In genomic region chr3:50302095-50303037, GRCh38 we compare ENCODE assay signal across 13 cellular contexts. TPM values are rescaled to one million over a fixed set of nuclear protein-coding genes. Genes with fewer than 3 reads are reported as not detected.
DNase-seq lines count a peak whose midpoint lies in the region; ATAC-seq, FAIRE-seq and TF ChIP-seq lines count a peak whose summit lies in the region.
"Had no signal": no experiment of that assay in that cellular context is flagged by ENCODE, and none has a peak within 500 bp of the region (broad histone marks: within the 10 kb centered on the region; RNA-seq: fewer than 3 reads in every experiment).

No MANE protein-coding gene starts in this region.

- H3K9ac ChIP-seq in H1 (replicated peaks in 1 of 4; ENCODE audit: extremely low read depth in 1 of 4, low read depth in 3 of 4, low read length in 3 of 4) = no peak overlapping the region; a peak in 1 of 7 replicates

- peak overlapping the region; percentile 12 for H4K91ac ChIP-seq in H1 (replicated peaks; ENCODE audit: insufficient read length, low read length)

- 90% methylated on average over 33 of the region's 33 CpGs; no CpG with 5 or more reads in 1 of the 2 experiments for WGBS in H1 (ENCODE audit: extremely low coverage in 1 of 2, insufficient coverage in 1 of 2, insufficient read length in 1 of 2, insufficient replicate concordance in 2 of 2, low coverage in 1 of 2, low lambda C conversion rate in 2 of 2, missing lambda C conversion rate in 1 of 2), 2 experiments
- 79 to 87% (median 85%) methylated on average over 24 to 33 of the region's 33 CpGs for WGBS in stomach, 5 donors

- TF ChIP-seq EP300 in H1 (IDR thresholded peaks at IDR 0.05; ENCODE audit: borderline replicate concordance in 1 of 2, low read depth in 2 of 2, low read length in 2 of 2) = no peak
- TF ChIP-seq EP300 in stomach (IDR thresholded peaks at IDR 0.05) = no peak

- peaks cover 3 to 39% (median 7%) of the 10 kb centered on the region in 4 donors for H3K4me1 ChIP-seq in Peyer's patch
- peaks cover 0 to 26% (median 12%) of the 10 kb centered on the region in 4 experiments; a peak in 6 of 7 replicates for H3K4me1 ChIP-seq in H1 (replicated peaks in 1 of 4; ENCODE audit: control insufficient read depth in 3 of 4, insufficient read depth in 4 of 4, low read length in 3 of 4)
- peaks cover 55% of the 10 kb centered on the region for H3K4me1 ChIP-seq in lower lobe of right lung
- peaks cover 37 to 61% (median 56%) of the 10 kb centered on the region in 4 donors for H3K4me1 ChIP-seq in stomach

- TF ChIP-seq POLR2A in Peyer's patch (IDR thresholded peaks at IDR 0.05) (no peak), H1 (IDR thresholded peaks at IDR 0.05; ENCODE audit: control extremely low read depth in 1 of 2, low read depth in 2 of 2, low read length in 2 of 2) (no peak), stomach (IDR thresholded peaks at IDR 0.05) (no peak)

- no peak overlapping the region for H3K23ac ChIP-seq in H1 (ENCODE audit: insufficient read length)

- no peak overlapping the region for H2AFZ ChIP-seq in H1 (ENCODE audit: low read length)

- peak overlapping the region in 2 of 4 donors; percentile 8 to 34 for H3K4me3 ChIP-seq in Peyer's patch
- no peak overlapping the region for H3K4me3 ChIP-seq in H1 (ENCODE audit: extremely low read depth in 1 of 4, insufficient read depth in 2 of 4, low read depth in 3 of 4, low read length in 4 of 4)
- peak overlapping the region; percentile 75 for H3K4me3 ChIP-seq in lower lobe of right lung
- H3K4me3 ChIP-seq in stomach = peak overlapping the region; percentile 19 to 36 (median 27)

- peak overlapping the region; percentile 32; the same call in 1 of the 2 replicates for H2BK5ac ChIP-seq in H1 (ENCODE audit: low read depth, low read length)

- H3K4me2 ChIP-seq in H1 (ENCODE audit: insufficient read depth in 1 of 2, low read depth in 2 of 2, low read length in 2 of 2) = no peak overlapping the region; a peak in 2 of 4 replicates

- H3K36me3 ChIP-seq in Peyer's patch = no peaks in the 10 kb centered on the region
- no peaks in the 10 kb centered on the region for H3K36me3 ChIP-seq in H1 (ENCODE audit: control insufficient read depth in 2 of 4, insufficient read depth in 4 of 4, low read length in 3 of 4)
- H3K36me3 ChIP-seq in lower lobe of right lung = no peaks in the 10 kb centered on the region
- peaks cover 0 to 2% (median 0%) of the 10 kb centered on the region in 4 donors for H3K36me3 ChIP-seq in stomach

- no peak for ATAC-seq in lower lobe of right lung
- no peak for ATAC-seq in HG02623 (IDR thresholded peaks at IDR 0.05; ENCODE audit: unreplicated experiment)
- ATAC-seq: activated CD4-positive, CD25-positive, alpha-beta regulatory T cell treated with anti-CD3 and anti-CD28 coated beads, Interleukin-2, amount 50 U/mL, for 24 hours; activated T-cell treated with anti-CD3 and anti-CD28 coated beads, Interleukin-2, amount 50 U/mL, for 72 hours; SK-N-SH treated with all-trans-retinoic acid at 6 μM for 48 hours had no signal

- H2BK20ac ChIP-seq in H1 (ENCODE audit: low read length) = no peak overlapping the region

- H2BK120ac ChIP-seq in H1 (replicated peaks; ENCODE audit: low read depth, low read length) = no peak overlapping the region

- no peak for FAIRE-seq in H1 (lab: Jason Lieb, UNC)

- CTCF ChIA-PET in H1 (lab: Charles Lee; ENCODE audit: partially characterized antibody) = interaction anchor here (0.7 to 3.6 kb wide), 10 partner anchors 8 to 232 kb away, joined by 3 to 24 read pairs (median 4); partner anchors contain the start of genes HYAL2 and IFRD2

- H2AK5ac ChIP-seq in H1 (ENCODE audit: low read depth, low read length) = peak overlapping the region; percentile 26; the same call in 1 of the 2 replicates

- DNase-seq in Peyer's patch = peak in 1 of 3 donors; percentile 49
- no peak for DNase-seq in H1 (ENCODE audit: low read depth in 1 of 2, low spot score in 2 of 2)
- DNase-seq in lower lobe of right lung = no peak
- DNase-seq in stomach = no peak
- no peak for DNase-seq in NCI-H345 (lab: John Stamatoyannopoulos, UW)
- no peak for DNase-seq in AG08396 (ENCODE audit: low spot score)
- DNase-seq in GF-D8 (lab: John Stamatoyannopoulos, UW) = no peak
- DNase-seq: activated T-cell treated with anti-CD3 and anti-CD28 coated beads, Interleukin-2, amount 50 U/mL, for 72 hours; erythroblast; NCI-H2029 had no signal

- H3K14ac ChIP-seq in H1 (ENCODE audit: insufficient read length) = no peak overlapping the region

- H3K27ac ChIP-seq in Peyer's patch (peak overlapping the region in 3 of 4 donors; percentile 4 to 61 (median 15)), H1 (ENCODE audit: low read depth, low read length) (no peak overlapping the region), lower lobe of right lung (peak overlapping the region; percentile 84), stomach (peak overlapping the region; percentile 64 to 96 (median 85))

- H3K27me3 ChIP-seq in Peyer's patch (no peaks in the 10 kb centered on the region), H1 (replicated peaks in 1 of 4; ENCODE audit: control insufficient read depth in 3 of 4, extremely low read depth in 1 of 4, insufficient read depth in 3 of 4, low read length in 3 of 4) (no peaks in the 10 kb centered on the region; a peak in 1 of 7 replicates), lower lobe of right lung (ENCODE audit: low read depth) (no peaks in the 10 kb centered on the region), stomach (no peaks in the 10 kb centered on the region)

- no peaks in the 10 kb centered on the region for H3K79me1 ChIP-seq in H1 (ENCODE audit: low read depth, low read length)

- H3K79me2 ChIP-seq in H1 (ENCODE audit: control insufficient read depth in 1 of 2, insufficient read depth in 2 of 2, low read length in 2 of 2) = no peaks in the 10 kb centered on the region

- intact Hi-C loops in lower lobe of right lung (cut with DNase I) = no loop called here
- intact Hi-C loops in stomach (cut with DNase I; ENCODE audit: low total_unique reads) = no loop called here

- peaks cover 5% of the 10 kb centered on the region; the same call in 1 of the 2 replicates for H3K23me2 ChIP-seq in H1 (ENCODE audit: low read depth, low read length)

- no peak for TF ChIP-seq RAD21 in H1 (IDR thresholded peaks at IDR 0.05 in 1 of 2, conservative IDR thresholded peaks at IDR 0.05 in 1 of 2; ENCODE audit: low read depth in 2 of 2, low read length in 2 of 2)

- peak overlapping the region; percentile 77; the same call in 1 of the 2 replicates for H2BK12ac ChIP-seq in H1 (ENCODE audit: low read depth, low read length)

- H2BK15ac ChIP-seq in H1 (ENCODE audit: low read length) = 0 out of 2 replicates have a peak overlapping the region, but pooled peaks have one; percentile 25

- H4K20me1 ChIP-seq in H1 (replicated peaks in 1 of 2; ENCODE audit: control insufficient read depth in 1 of 2, insufficient read depth in 2 of 2, low read length in 2 of 2) = peaks cover 0 to 2% of the 10 kb centered on the region in 2 experiments

- no peak overlapping the region for H4K5ac ChIP-seq in H1 (ENCODE audit: insufficient read length, low read depth, low read length)

- no peaks in the 10 kb centered on the region for H3K9me3 ChIP-seq in Peyer's patch
- peaks cover 6 to 8% of the 10 kb centered on the region in 2 experiments; a peak in 3 of 4 replicates for H3K9me3 ChIP-seq in H1 (ENCODE audit: insufficient read depth in 2 of 2, low read depth in 1 of 2, low read length in 1 of 2)
- H3K9me3 ChIP-seq in lower lobe of right lung = no peaks in the 10 kb centered on the region
- no peaks in the 10 kb centered on the region for H3K9me3 ChIP-seq in stomach

- H3K4ac ChIP-seq in H1 (replicated peaks; ENCODE audit: insufficient read length, low read depth, low read length) = no peak overlapping the region

- H3K18ac ChIP-seq in H1 (ENCODE audit: extremely low read depth, low read length) = no peak overlapping the region

- POLR2A ChIA-PET in H1 (lab: Charles Lee; ENCODE audit: partially characterized antibody) = interaction anchor here (0.6 to 11.3 kb wide), 8 partner anchors 10 to 76 kb away, joined by 3 to 149 read pairs (median 4); partner anchors contain the start of genes HYAL2, IFRD2 and TUSC2

- no peak overlapping the region for H3K56ac ChIP-seq in H1 (replicated peaks; ENCODE audit: insufficient read length, low read depth, low read length)

- H4K8ac ChIP-seq in H1 (ENCODE audit: extremely low read depth, insufficient read depth, low read length) = peak overlapping the region; percentile 41

- no peak for TF ChIP-seq CTCF in Peyer's patch (IDR thresholded peaks at IDR 0.05)
- TF ChIP-seq CTCF in H1 (IDR thresholded peaks at IDR 0.05; ENCODE audit: control extremely low read depth in 1 of 3, insufficient read depth in 1 of 3, low read depth in 1 of 3, low read length in 3 of 3) = no peak
- no peak for TF ChIP-seq CTCF in lower lobe of right lung (IDR thresholded peaks at IDR 0.05)
- TF ChIP-seq CTCF in stomach (IDR thresholded peaks at IDR 0.05) = no peak

RNA-seq across cellular contexts. Expression of gene HYAL1, which starts 1.0 kb away (rescaled TPM):
- total RNA-seq in Peyer's patch (1 to 10 TPM; 1.2 to 5.1 (median 4.6) TPM), lower lobe of right lung (58.2 TPM), stomach (10 to 100 TPM in 1 of 5 donors, 1 to 10 TPM in 3, not detected in 1; 1.8 to 38.4 (median 5.3) TPM)
- 1.7 and 2.0 TPM in 2 replicates for total RNA-seq in H1 (2021; fragmentation: NEBNext Ultra II Directional; extraction: Animal tissue kit (Norgen Biotek cat#: 25700))
- polyA plus RNA-seq in H1 (2011; rRNA removed) (5.4 and 9.1 TPM in 2 replicates), stomach (10 to 100 TPM in 2 of 3 donors, 1 to 10 TPM in 1; 6.3 to 25.8 (median 12.7) TPM)
- 5.7 TPM for polyA plus RNA-seq in H1 (2011; cell fraction: cytosol; rRNA removed)
- polyA plus RNA-seq in H1 (2011; cell fraction: nucleus; rRNA removed) = 6.6 TPM
- 3.9 to 4.4 TPM (median 4.0 TPM) in 4 replicates for polyA plus RNA-seq in H1 (2012, experiment 1 of 2)
- polyA plus RNA-seq in H1 (2012, experiment 2 of 2) = 2.7 TPM
- polyA plus RNA-seq in H1 (2013, experiment 1 of 2) = 4.9 TPM
- 4.1 TPM for polyA plus RNA-seq in H1 (2013, experiment 2 of 2)
- 5.0 and 5.9 TPM in 2 replicates for polyA minus RNA-seq in H1 (2011; rRNA and poly(A)+ RNA removed)
- 4.9 TPM for polyA minus RNA-seq in H1 (2011; cell fraction: cytosol; rRNA and poly(A)+ RNA removed)
- polyA minus RNA-seq in H1 (2011; cell fraction: nucleus; rRNA and poly(A)+ RNA removed) = 6.2 TPM

RNA-seq across cellular contexts. Expression of gene HYAL3, which starts 3.2 kb away (rescaled TPM):
- 1 to 10 TPM; 3.0 to 6.6 (median 4.2) TPM for total RNA-seq in Peyer's patch
- 3.2 and 4.9 TPM in 2 replicates for total RNA-seq in H1 (2021; fragmentation: NEBNext Ultra II Directional; extraction: Animal tissue kit (Norgen Biotek cat#: 25700))
- polyA plus RNA-seq in H1 (2011; rRNA removed) = 12.2 and 13.0 TPM in 2 replicates
- polyA plus RNA-seq in H1 (2011; cell fraction: cytosol; rRNA removed) = 7.5 TPM
- polyA plus RNA-seq in H1 (2011; cell fraction: nucleus; rRNA removed) = 9.4 TPM
- polyA plus RNA-seq in H1 (2012, experiment 1 of 2) = 3.3 to 4.6 TPM (median 4.3 TPM) in 4 replicates
- polyA plus RNA-seq in H1 (2012, experiment 2 of 2) = 6.7 TPM
- polyA plus RNA-seq in H1 (2013, experiment 1 of 2) = 3.5 TPM
- polyA plus RNA-seq in H1 (2013, experiment 2 of 2) = 3.8 TPM
- polyA minus RNA-seq in H1 (2011; rRNA and poly(A)+ RNA removed) = 2.1 and 6.2 TPM in 2 replicates
- polyA minus RNA-seq in H1 (2011; cell fraction: cytosol; rRNA and poly(A)+ RNA removed) = 5.6 TPM
- 5.2 TPM for polyA minus RNA-seq in H1 (2011; cell fraction: nucleus; rRNA and poly(A)+ RNA removed)
- 4.0 TPM for total RNA-seq in lower lobe of right lung
- total RNA-seq in stomach = 1 to 10 TPM in 3 of 5 donors, not detected in 2; 1.3 to 3.9 (median 1.3) TPM
- 1 to 10 TPM; 5.0 to 7.9 (median 7.7) TPM for polyA plus RNA-seq in stomach

RNA-seq across cellular contexts. Expression of gene NAA80, which starts 3.2 kb away (rescaled TPM):
- total RNA-seq in Peyer's patch (10 to 100 TPM in 3 of 4 donors, 1 to 10 TPM in 1; 3.2 to 14.0 (median 12.4) TPM), lower lobe of right lung (9.3 TPM), stomach (100 to 1,000 TPM in 1 of 5 donors, 10 to 100 TPM in 3, 1 to 10 TPM in 1; 3.1 to 107 (median 22.3) TPM)
- 10.1 and 11.3 TPM in 2 replicates for total RNA-seq in H1 (2021; fragmentation: NEBNext Ultra II Directional; extraction: Animal tissue kit (Norgen Biotek cat#: 25700))
- polyA plus RNA-seq in H1 (2011; rRNA removed) (16.7 and 23.9 TPM in 2 replicates), stomach (10 to 100 TPM in 1 of 3 donors, 1 to 10 TPM in 2; 8.7 to 16.4 (median 9.7) TPM)
- polyA plus RNA-seq in H1 (2011; cell fraction: cytosol; rRNA removed) = 12.0 TPM
- polyA plus RNA-seq in H1 (2011; cell fraction: nucleus; rRNA removed) = 36.5 TPM
- polyA plus RNA-seq in H1 (2012, experiment 1 of 2) = 5.4 to 12.0 TPM (median 10.1 TPM) in 4 replicates
- 10.8 TPM for polyA plus RNA-seq in H1 (2012, experiment 2 of 2)
- polyA plus RNA-seq in H1 (2013, experiment 1 of 2) = 10.9 TPM
- polyA plus RNA-seq in H1 (2013, experiment 2 of 2) = 11.2 TPM
- polyA minus RNA-seq in H1 (2011; rRNA and poly(A)+ RNA removed) = 7.2 and 13.4 TPM in 2 replicates
- polyA minus RNA-seq in H1 (2011; cell fraction: cytosol; rRNA and poly(A)+ RNA removed) = 3.4 TPM
- polyA minus RNA-seq in H1 (2011; cell fraction: nucleus; rRNA and poly(A)+ RNA removed) = 15.6 TPM

RNA-seq across cellular contexts. Expression of gene IFRD2, which starts 10.1 kb away (rescaled TPM):
- total RNA-seq in Peyer's patch (100 to 1,000 TPM in 3 of 4 donors, 10 to 100 TPM in 1; 75.5 to 205 (median 140) TPM), lower lobe of right lung (66.9 TPM), stomach (100 to 1,000 TPM in 3 of 5 donors, 10 to 100 TPM in 2; 69.9 to 254 (median 193) TPM)
- 88.8 and 97.8 TPM in 2 replicates for total RNA-seq in H1 (2021; fragmentation: NEBNext Ultra II Directional; extraction: Animal tissue kit (Norgen Biotek cat#: 25700))
- polyA plus RNA-seq in H1 (2011; rRNA removed) (76.7 and 123 TPM in 2 replicates), stomach (100 to 1,000 TPM in 2 of 3 donors, 10 to 100 TPM in 1; 98.1 to 118 (median 108) TPM)
- 76.7 TPM for polyA plus RNA-seq in H1 (2011; cell fraction: cytosol; rRNA removed)
- 310 TPM for polyA plus RNA-seq in H1 (2011; cell fraction: nucleus; rRNA removed)
- polyA plus RNA-seq in H1 (2012, experiment 1 of 2) = 72.6 to 93.2 TPM (median 89.6 TPM) in 4 replicates
- 133 TPM for polyA plus RNA-seq in H1 (2012, experiment 2 of 2)
- polyA plus RNA-seq in H1 (2013, experiment 1 of 2) = 61.4 TPM
- 54.6 TPM for polyA plus RNA-seq in H1 (2013, experiment 2 of 2)
- 47.8 and 50.1 TPM in 2 replicates for polyA minus RNA-seq in H1 (2011; rRNA and poly(A)+ RNA removed)
- polyA minus RNA-seq in H1 (2011; cell fraction: cytosol; rRNA and poly(A)+ RNA removed) = 33.3 TPM
- polyA minus RNA-seq in H1 (2011; cell fraction: nucleus; rRNA and poly(A)+ RNA removed) = 86.7 TPM

RNA-seq across cellular contexts. Expression of gene HYAL2, which starts 20.2 kb away (rescaled TPM):
- total RNA-seq in Peyer's patch = 10 to 100 TPM; 18.2 to 63.1 (median 39.9) TPM
- total RNA-seq in H1 (2021; fragmentation: NEBNext Ultra II Directional; extraction: Animal tissue kit (Norgen Biotek cat#: 25700)) = 51.9 and 52.2 TPM in 2 replicates
- 176 and 199 TPM in 2 replicates for polyA plus RNA-seq in H1 (2011; rRNA removed)
- 123 TPM for polyA plus RNA-seq in H1 (2011; cell fraction: cytosol; rRNA removed)
- 151 TPM for polyA plus RNA-seq in H1 (2011; cell fraction: nucleus; rRNA removed)
- 31.1 to 66.1 TPM (median 59.2 TPM) in 4 replicates for polyA plus RNA-seq in H1 (2012, experiment 1 of 2)
- 59.1 TPM for polyA plus RNA-seq in H1 (2012, experiment 2 of 2)
- polyA plus RNA-seq in H1 (2013, experiment 1 of 2) = 78.6 TPM
- polyA plus RNA-seq in H1 (2013, experiment 2 of 2) = 81.3 TPM
- polyA minus RNA-seq in H1 (2011; rRNA and poly(A)+ RNA removed) = 73.6 and 96.1 TPM in 2 replicates
- 48.2 TPM for polyA minus RNA-seq in H1 (2011; cell fraction: cytosol; rRNA and poly(A)+ RNA removed)
- 64.4 TPM for polyA minus RNA-seq in H1 (2011; cell fraction: nucleus; rRNA and poly(A)+ RNA removed)
- 155 TPM for total RNA-seq in lower lobe of right lung
- 10 to 100 TPM; 11.1 to 96.4 (median 26.8) TPM for total RNA-seq in stomach
- polyA plus RNA-seq in stomach = 10 to 100 TPM; 24.7 to 47.6 (median 30.4) TPM

Comparison
In these comparisons a context has a peak if more than half of its experiments do, and no peak if none do; other contexts are left out.
1. H3K4me3 ChIP-seq: peak in lower lobe of right lung (single experiment) and stomach (4 of 4); none in H1 (0 of 4).